Comparison of ENCODE assay signal across 8 cellular contexts in genomic region chr14:59846595-59846994, GRCh38. TPM values are rescaled to one million over a fixed set of nuclear protein-coding genes. Genes with fewer than 3 reads are reported as not detected.
"Had no signal": no experiment of that assay in that cellular context is flagged by ENCODE, and none has a peak within 500 bp of the region (broad histone marks: within the 10 kb centered on the region; RNA-seq: fewer than 3 reads in every experiment).

No MANE protein-coding gene starts in this region.

- H3K27ac ChIP-seq: GM23248, HL-60 had no signal

- ATAC-seq: HCT116, HepG2 had no signal

- DNase-seq: GM23248, GOT3, H7, HFFc6, KBM-7 had no signal

RNA-seq across cellular contexts. Expression of gene RTN1, which starts 24.0 kb away (rescaled TPM):
- total RNA-seq: GM23248 had no signal
